8 cellular contexts compared by ENCODE assay signal in genomic region chr4:182806259-182807252, GRCh38.
DNase-seq lines count a peak whose midpoint lies in the region; ATAC-seq, FAIRE-seq and TF ChIP-seq lines count a peak whose summit lies in the region.

No MANE protein-coding gene starts in this region.

- peak; percentile 81 to 95 (median 83) for TF ChIP-seq CTCF in K562 (IDR thresholded peaks at IDR 0.05 in 2 of 3, conservative IDR thresholded peaks at IDR 0.05 in 1 of 3; ENCODE audit: insufficient read depth in 2 of 3, low read depth in 1 of 3, low read length in 3 of 3)
- peak; percentile 55 to 89 (median 68) for TF ChIP-seq CTCF in gastrocnemius medialis (IDR thresholded peaks at IDR 0.05 in 4 of 5, conservative IDR thresholded peaks at IDR 0.05 in 1 of 5)

- H3K36me3 ChIP-seq in K562 (ENCODE audit: control insufficient read depth, insufficient read depth, low read length) (no peaks in the 10 kb centered on the region), iPS DF 6.9 (ENCODE audit: control insufficient read depth, insufficient read depth, low read length) (no peaks in the 10 kb centered on the region), gastrocnemius medialis (no peaks in the 10 kb centered on the region)

- H3K4me1 ChIP-seq in K562 (replicated peaks in 1 of 2; ENCODE audit: control insufficient read depth in 2 of 2, insufficient read depth in 2 of 2, low read length in 2 of 2) (peaks cover 0 to 19% of the 10 kb centered on the region in 2 experiments; a peak in 3 of 5 replicates), iPS DF 6.9 (ENCODE audit: control insufficient read depth, insufficient read depth, low read length) (peaks cover 2% of the 10 kb centered on the region), gastrocnemius medialis (no peaks in the 10 kb centered on the region)

- peak overlapping the region in 1 of 2 experiments; percentile 85; a peak in 2 of 4 replicates for H3K9ac ChIP-seq in K562 (ENCODE audit: insufficient read depth in 1 of 2, low read depth in 2 of 2, low read length in 2 of 2)

- H3K9me1 ChIP-seq in K562 (ENCODE audit: control insufficient read depth, insufficient read depth, low read length) = no peaks in the 10 kb centered on the region

- CTCF ChIA-PET in K562 (lab: Yijun Ruan, JAX; ENCODE audit: low intra/inter-chr PET ratio) = interaction anchor here (0.6 to 1.2 kb wide), 3 partner anchors 119 to 329 kb away, joined by 3 to 6 read pairs (median 4); no protein-coding TSS in a partner anchor

- DNase-seq in GM04504 (ENCODE audit: low read depth) (peak; percentile 32), GOT3 (lab: John Stamatoyannopoulos, UW) (peak; percentile 1), Kasumi-1 (lab: John Stamatoyannopoulos, UW) (peak; percentile 57 to 64), T1000 (lab: John Stamatoyannopoulos, UW) (peak; percentile 47), K562 (ENCODE audit: extremely low read depth in 1 of 4, low spot score in 3 of 4) (peak; percentile 70 to 77 (median 76)), iPS DF 6.9 (ENCODE audit: low read depth, low spot score) (peak; percentile 29), gastrocnemius medialis (peak; percentile 24 to 44), mesenteric fat pad (ENCODE audit: low spot score) (no peak)

- peak; percentile 56 to 79 for TF ChIP-seq RAD21 in K562 (CRISPR knock-in tag; conservative IDR thresholded peaks at IDR 0.05 in 1 of 2, IDR thresholded peaks at IDR 0.05 in 1 of 2)

- TF ChIP-seq EP300 in K562 (IDR thresholded peaks at IDR 0.05; ENCODE audit: low read length) = no peak

- in situ Hi-C loops in K562 (cut with MboI) = no loop called here
- in situ Hi-C loops in gastrocnemius medialis (cut with MboI; ENCODE audit: low sequenced_read_pairs in 4 of 4) = no loop called here

- H3K79me2 ChIP-seq in K562 (ENCODE audit: control insufficient read depth, insufficient read depth, low read length) = no peaks in the 10 kb centered on the region

- H3K27ac ChIP-seq in K562 (ENCODE audit: extremely low read depth, low read depth, low read length) (no peak overlapping the region), iPS DF 6.9 (ENCODE audit: low read length) (no peak overlapping the region), gastrocnemius medialis (no peak overlapping the region)

- H3K4me3 ChIP-seq in K562 = no peak overlapping the region
- peak overlapping the region; percentile 30; the same call in 1 of the 2 replicates for H3K4me3 ChIP-seq in iPS DF 6.9 (ENCODE audit: low read length)
- H3K4me3 ChIP-seq in gastrocnemius medialis = peak overlapping the region; percentile 48 to 69 (median 54)

- intact Hi-C loops in K562 (cut with micrococcal nuclease) = loop anchor here (2.0 to 10.0 kb wide), 5 partner anchors 121 to 1664 kb away; no protein-coding TSS in a partner anchor
- intact Hi-C loops in gastrocnemius medialis (cut with DNase I; ENCODE audit: low total_unique reads) = loop anchor here (2.0 to 5.0 kb wide), 2 partner anchors 328 to 1664 kb away; no protein-coding TSS in a partner anchor

- peak overlapping the region; percentile 52 for H3K4me2 ChIP-seq in K562 (ENCODE audit: insufficient read depth, low read length)

- ATAC-seq in K562 (peak; percentile 99), gastrocnemius medialis (peak; percentile 63 to 75)

- FAIRE-seq in K562 (lab: Jason Lieb, UNC) = no peak

- peak overlapping the region; percentile 84 for H2AFZ ChIP-seq in K562 (ENCODE audit: low read depth, low read length)

- no peak for TF ChIP-seq POLR2A in K562 (conservative IDR thresholded peaks at IDR 0.05)
- TF ChIP-seq POLR2A in gastrocnemius medialis (IDR thresholded peaks at IDR 0.05) = no peak

- no TSS peak for BruUV-seq in K562 (replicated peaks; lab: Mats Ljungman, UMichigan)

- POLR2A ChIA-PET in K562 (lab: Yijun Ruan, JAX) = no interaction called here

- H4K20me1 ChIP-seq in K562 (replicated peaks; ENCODE audit: control insufficient read depth, insufficient read depth, low read length) = no peaks in the 10 kb centered on the region

- peaks cover 11 to 28% of the 10 kb centered on the region in 2 experiments; a peak in 3 of 5 replicates for H3K27me3 ChIP-seq in K562 (ENCODE audit: control insufficient read depth in 2 of 2, insufficient read depth in 2 of 2, low read length in 2 of 2)
- no peaks in the 10 kb centered on the region for H3K27me3 ChIP-seq in iPS DF 6.9 (ENCODE audit: control insufficient read depth, insufficient read depth, low read length)
- H3K27me3 ChIP-seq in gastrocnemius medialis = no peaks in the 10 kb centered on the region

- H3K9me3 ChIP-seq in K562 (replicated peaks; ENCODE audit: control insufficient read depth, insufficient read depth, low read depth, low read length) (no peaks in the 10 kb centered on the region; the same call in 1 of the 2 replicates), iPS DF 6.9 (ENCODE audit: control insufficient read depth, insufficient read depth, low read length) (no peaks in the 10 kb centered on the region), gastrocnemius medialis (no peaks in the 10 kb centered on the region)

- 17% methylated on average over 61 of the region's 68 CpGs for WGBS in K562 (ENCODE audit: insufficient coverage, low coverage, missing lambda C conversion rate)
- no CpG with 5 or more reads among the region's 68 CpGs for WGBS in iPS DF 6.9 (ENCODE audit: insufficient coverage, insufficient read length)

TF ChIP-seq in K562, 482 proteins besides CTCF, POLR2A, EP300 and RAD21 (continues in another document):
- TF ChIP-seq CREM (IDR thresholded peaks at IDR 0.05; ENCODE audit: low read depth) = peak; percentile 36; the same call in 1 of the 2 replicates
- TF ChIP-seq ZNF318 (IDR thresholded peaks at IDR 0.05; ENCODE audit: borderline replicate concordance in 1 of 2, low read depth in 1 of 2) = no peak
- TF ChIP-seq MCM2 (IDR thresholded peaks at IDR 0.05; ENCODE audit: low read depth) = no peak
- TF ChIP-seq SPI1 (IDR thresholded peaks at IDR 0.05; ENCODE audit: borderline replicate concordance, low read depth, low read length) = no peak
- TF ChIP-seq ZBED1 (IDR thresholded peaks at IDR 0.05) = no peak
- TF ChIP-seq NCOA6 (IDR thresholded peaks at IDR 0.05) = peak; percentile 84
